Comparison of ENCODE assay signal across 8 cellular contexts in the genomic region with DNA sequence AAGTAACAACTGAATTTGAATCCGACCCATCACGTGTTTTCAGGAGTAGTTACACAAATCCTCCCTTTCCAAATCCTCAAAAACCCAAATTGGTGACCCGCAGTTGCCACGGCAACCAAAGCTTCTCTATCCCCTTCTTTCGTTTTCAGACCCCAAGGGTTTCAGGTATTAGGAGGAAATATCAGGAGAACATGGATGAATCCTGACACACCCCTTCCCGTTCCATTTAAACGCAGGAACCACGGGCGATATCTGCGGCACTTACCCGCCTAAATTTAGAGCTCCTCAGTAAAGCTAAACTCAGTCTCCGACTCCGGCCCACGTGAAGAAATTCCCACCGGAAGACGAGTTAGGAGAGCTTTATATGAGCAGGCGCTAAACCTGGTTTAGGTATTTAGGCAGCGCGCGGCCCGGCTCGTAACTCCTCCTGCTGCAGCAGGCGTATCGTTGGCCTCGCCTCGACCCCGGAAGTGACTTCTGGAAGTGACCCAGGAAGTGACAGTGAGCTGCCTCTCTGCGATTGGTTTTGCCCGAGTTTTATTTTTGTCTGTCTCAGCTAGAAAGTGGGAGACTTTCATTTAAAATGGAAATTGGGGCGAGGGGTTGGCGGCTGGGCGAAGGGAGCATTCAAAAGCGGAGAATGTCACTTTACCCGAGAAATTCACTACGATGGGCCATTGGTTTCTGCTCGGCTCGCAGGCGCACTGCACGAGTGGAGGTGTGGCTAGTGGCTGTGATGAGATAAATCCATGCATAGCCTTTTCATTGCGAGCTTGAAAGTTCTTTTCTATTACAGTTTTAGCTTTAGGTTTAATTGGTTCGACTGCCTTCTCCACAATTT. TPM values are rescaled to one million over a fixed set of nuclear protein-coding genes. Genes with fewer than 3 reads are reported as not detected.
DNase-seq lines count a peak whose midpoint lies in the region; ATAC-seq and TF ChIP-seq lines count a peak whose summit lies in the region.

Gene TAF1A (minus strand): TSS at position 472 of the 841 bp plus-strand sequence.

- H3K9me3 Mint-ChIP-seq in WTC11, result peaks cover 2% of the 10 kb centered on the region

- H3K27me3 Mint-ChIP-seq in WTC11 (ENCODE audit: low read depth), result 0 out of 2 replicates have a peak, but pooled peaks cover 6% of the 10 kb centered on the region

- H3K36me3 ChIP-seq in spleen, result peaks cover 0 to 25% (median 2%) of the 10 kb centered on the region in 6 donors

- H3K36me3 Mint-ChIP-seq in WTC11, result peaks cover 22% of the 10 kb centered on the region

- H3K27me3 ChIP-seq in spleen (replicated peaks in 1 of 7), result no peaks in the 10 kb centered on the region

- peaks cover 19% of the 10 kb centered on the region for H3K4me1 Mint-ChIP-seq in WTC11

- H3K9me3 ChIP-seq in spleen, result no peaks in the 10 kb centered on the region

- H3K4me1 ChIP-seq in spleen, result peaks cover 17 to 59% (median 47%) of the 10 kb centered on the region in 6 donors

- no peak for TF ChIP-seq POLR2A in spleen (IDR thresholded peaks at IDR 0.05)

- 0 to 1% (median 0%) methylated on average over 39 to 41 of the region's 41 CpGs for WGBS in spleen, 5 donors

- peak within 1 kb of the TSS; percentile 92 for H3K27ac Mint-ChIP-seq in WTC11

- H3K4me3 ChIP-seq in spleen, result peak within 1 kb of the TSS; percentile 64 to 92 (median 68)

- CTCF ChIA-PET in WTC11 (lab: Charles Lee), result interaction anchor here (1.6 to 1.7 kb wide), 2 partner anchors 28 to 45 kb away, joined by 3 to 16 read pairs; no protein-coding TSS in a partner anchor

- ATAC-seq in GM18873 (IDR thresholded peaks at IDR 0.05; ENCODE audit: low FRiP score, unreplicated experiment), result peak; percentile 98
- peak; percentile 99 for ATAC-seq in HG03135 (IDR thresholded peaks at IDR 0.05; ENCODE audit: unreplicated experiment)
- ATAC-seq in WTC11, result peak; percentile 99

- H3K27ac ChIP-seq in caudate nucleus (ENCODE audit: low read depth, low read length) (peak within 1 kb of the TSS; percentile 83), spleen (peak within 1 kb of the TSS; percentile 81 to 93 (median 87))

- intact Hi-C loops in spleen (cut with DNase I; ENCODE audit: low total_unique reads), result loop anchor here (10.0 kb wide), 1 partner anchor 45 kb away; no protein-coding TSS in a partner anchor

- POLR2A ChIA-PET in WTC11 (lab: Charles Lee), result interaction anchor here (0.6 to 1.6 kb wide), 4 partner anchors 45 to 268 kb away, joined by 3 to 7 read pairs (median 4); no protein-coding TSS in a partner anchor

- H3K4me3 Mint-ChIP-seq in WTC11, result peak within 1 kb of the TSS; percentile 91

- DNase-seq in AG08395 (ENCODE audit: low spot score) (peak; percentile 90), NCI-H345 (lab: John Stamatoyannopoulos, UW) (peak; percentile 92), WTC11 (ENCODE audit: low spot score) (peak; percentile 80), caudate nucleus (lab: John Stamatoyannopoulos, UW) (peak in 59 of 61 donors; percentile 35 to 93 (median 80)), inferior parietal cortex (ENCODE audit: extremely low spot score) (peak; percentile 90), spleen (peak; percentile 97)

- TF ChIP-seq CTCF in WTC11 (IDR thresholded peaks at IDR 0.05) (no peak), spleen (IDR thresholded peaks at IDR 0.05 in 8 of 11, conservative IDR thresholded peaks at IDR 0.05 in 3 of 11) (peak in 2 of 11 experiments; percentile 18 to 26)

TF ChIP-seq in WTC11, 78 proteins besides CTCF, POLR2A, EP300 and RAD21 (continues in another document):
- TF ChIP-seq SMAD3 (CRISPR knock-in tag; IDR thresholded peaks at IDR 0.05; ENCODE audit: borderline replicate concordance) (no peak), MAX (CRISPR knock-in tag; IDR thresholded peaks at IDR 0.05) (peak; percentile 76; the same call in 1 of the 2 replicates), NR2C2 (CRISPR knock-in tag; IDR thresholded peaks at IDR 0.05) (peak; percentile 87), NR1H2 (CRISPR knock-in tag; IDR thresholded peaks at IDR 0.05) (no peak), ARID4B (CRISPR knock-in tag; IDR thresholded peaks at IDR 0.05; ENCODE audit: borderline replicate concordance) (peak; percentile 77; the same call in 1 of the 2 replicates), SP1 (CRISPR knock-in tag; conservative IDR thresholded peaks at IDR 0.05) (0 out of 2 replicates have a peak, but pooled peaks have one; percentile 21), ZBTB43 (CRISPR knock-in tag; IDR thresholded peaks at IDR 0.05) (0 out of 2 replicates have a peak, but pooled peaks have one; percentile 41)
- TF ChIP-seq, protein P1, sequence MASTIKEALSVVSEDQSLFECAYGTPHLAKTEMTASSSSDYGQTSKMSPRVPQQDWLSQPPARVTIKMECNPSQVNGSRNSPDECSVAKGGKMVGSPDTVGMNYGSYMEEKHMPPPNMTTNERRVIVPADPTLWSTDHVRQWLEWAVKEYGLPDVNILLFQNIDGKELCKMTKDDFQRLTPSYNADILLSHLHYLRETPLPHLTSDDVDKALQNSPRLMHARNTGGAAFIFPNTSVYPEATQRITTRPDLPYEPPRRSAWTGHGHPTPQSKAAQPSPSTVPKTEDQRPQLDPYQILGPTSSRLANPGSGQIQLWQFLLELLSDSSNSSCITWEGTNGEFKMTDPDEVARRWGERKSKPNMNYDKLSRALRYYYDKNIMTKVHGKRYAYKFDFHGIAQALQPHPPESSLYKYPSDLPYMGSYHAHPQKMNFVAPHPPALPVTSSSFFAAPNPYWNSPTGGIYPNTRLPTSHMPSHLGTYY (CRISPR knock-in tag; IDR thresholded peaks at IDR 0.05), result no peak

RNA-seq across cellular contexts. Expression of gene TAF1A, which starts in this region (rescaled TPM):
- total RNA-seq in WTC11 (2021), result 10.8 to 12.9 TPM (median 12.0 TPM) in 3 replicates
- 10 to 100 TPM in 6 of 7 donors, 1 to 10 TPM in 1; 7.9 to 14.9 (median 11.8) TPM for total RNA-seq in spleen
- polyA plus RNA-seq in spleen, result 1 to 10 TPM; 4.0 to 5.2 (median 4.9) TPM

Comparison
In these comparisons a context has a peak if more than half of its experiments do, and no peak if none do; other contexts are left out.
1. Peak in every context shown above with its lines: DNase-seq, ATAC-seq, H3K4me3 ChIP-seq and H3K27ac ChIP-seq.